27 cellular contexts compared by ENCODE assay signal in genomic region chrX:8749697-8750096, GRCh38. TPM values are rescaled to one million over a fixed set of nuclear protein-coding genes. Genes with fewer than 3 reads are reported as not detected.
"Had no signal": no experiment of that assay in that cellular context is flagged by ENCODE, and none has a peak within 500 bp of the region (broad histone marks: within the 10 kb centered on the region; RNA-seq: fewer than 3 reads in every experiment).

No MANE protein-coding gene starts in this region.

- H3K4me2 ChIP-seq: KMS-11 had no signal

- H3K9me3 ChIP-seq: SJSA1 had no signal

- DNase-seq: Kasumi-1, MM.1S, MV-4-11, NCI-H1048, NCI-H1105, NCI-H1417 treated with DMSO at 0.1 percent for 48 hours, NCI-H146, NCI-H1694 treated with DMSO at 0.1 percent for 48 hours, NCI-H1930, NCI-H2081, NCI-H2107, NCI-H524, NCI-H69, NCI-H774, Right ventricle myocardium superior, RPMI8226, SIG-M5, SW 1271 had no signal

- H3K36me3 ChIP-seq: SJSA1 had no signal

- ATAC-seq: K562 had no signal

- H3K4me3 Mint-ChIP-seq: IgD-negative memory B cell had no signal

- FAIRE-seq: K562, RCC 7860 had no signal

- H3K27me3 ChIP-seq: SJSA1 had no signal

- H3K4me1 ChIP-seq: SJSA1 had no signal

- H3K9me3 Mint-ChIP-seq: IgD-negative memory B cell had no signal

- H3K9ac ChIP-seq: KMS-11 had no signal

- H3K36me3 Mint-ChIP-seq: IgD-negative memory B cell had no signal

- H3K27ac ChIP-seq: HL-60, KMS-11, SJSA1, SK-N-MC had no signal

- H3K27ac Mint-ChIP-seq: IgD-negative memory B cell had no signal

- H3K4me3 ChIP-seq: K562, SJSA1, SK-N-MC had no signal

RNA-seq across cellular contexts. Expression of gene ANOS1, which starts 17.8 kb away (rescaled TPM):
- total RNA-seq: NCI-H460 had no signal

RNA-seq across cellular contexts. Expression of gene FAM9A, which starts 51.5 kb away (rescaled TPM):
- total RNA-seq: K562, M059J, NCI-H460, Right ventricle myocardium superior, SJSA1 had no signal
